8 cellular contexts compared by ENCODE assay signal in genomic region chr14:64444984-64445845, GRCh38. TPM values are rescaled to one million over a fixed set of nuclear protein-coding genes. Genes with fewer than 3 reads are reported as not detected.
DNase-seq lines count a peak whose midpoint lies in the region; ATAC-seq lines count a peak whose summit lies in the region.

No MANE protein-coding gene starts in this region.

- H3K4me3 Mint-ChIP-seq in activated T-helper 2 cell treated with anti-CD3 and anti-CD28 coated beads, Interferon-gamma antibody, Interleukin-2, Interleukin-4, amounts not matched to agents 10 μg/mL and 5 μg/mL and 100 μg/mL, durations not matched to agents 14 hours and 24 hours and 36 hours (ENCODE audit: low read depth) = peak overlapping the region; percentile 14
- H3K4me3 Mint-ChIP-seq in immature natural killer cell = peak overlapping the region; percentile 57 to 76 (median 72)

- no peaks in the 10 kb centered on the region for H3K9me3 Mint-ChIP-seq in activated T-helper 2 cell treated with anti-CD3 and anti-CD28 coated beads, Interferon-gamma antibody, Interleukin-2, Interleukin-4, amounts not matched to agents 10 μg/mL and 5 μg/mL and 100 μg/mL, durations not matched to agents 14 hours and 24 hours and 36 hours
- no peaks in the 10 kb centered on the region for H3K9me3 Mint-ChIP-seq in immature natural killer cell

- intact Hi-C loops in activated T-helper 2 cell treated with anti-CD3 and anti-CD28 coated beads, Interferon-gamma antibody, Interleukin-2, Interleukin-4, amounts not matched to agents 10 μg/mL and 5 μg/mL and 100 μg/mL, durations not matched to agents 14 hours and 24 hours and 36 hours (cut with micrococcal nuclease) = loop anchor here (1.0 kb wide), 2 partner anchors 22 to 57 kb away; partner anchors contain the start of gene MTHFD1

- H3K36me3 Mint-ChIP-seq in activated T-helper 2 cell treated with anti-CD3 and anti-CD28 coated beads, Interferon-gamma antibody, Interleukin-2, Interleukin-4, amounts not matched to agents 10 μg/mL and 5 μg/mL and 100 μg/mL, durations not matched to agents 14 hours and 24 hours and 36 hours (ENCODE audit: low read depth) = peaks cover 71% of the 10 kb centered on the region
- H3K36me3 Mint-ChIP-seq in immature natural killer cell = peaks cover 8 to 22% (median 16%) of the 10 kb centered on the region in 3 donors

- no peaks in the 10 kb centered on the region for H3K27me3 Mint-ChIP-seq in activated T-helper 2 cell treated with anti-CD3 and anti-CD28 coated beads, Interferon-gamma antibody, Interleukin-2, Interleukin-4, amounts not matched to agents 10 μg/mL and 5 μg/mL and 100 μg/mL, durations not matched to agents 14 hours and 24 hours and 36 hours (ENCODE audit: low read depth)
- H3K27me3 Mint-ChIP-seq in immature natural killer cell (ENCODE audit: low read depth in 3 of 3) = peaks cover 6 to 15% (median 8%) of the 10 kb centered on the region in 3 donors

- peak; percentile 91 for ATAC-seq in GM18499 (IDR thresholded peaks at IDR 0.05; ENCODE audit: insufficient read depth, unreplicated experiment)
- ATAC-seq in GM21825 (IDR thresholded peaks at IDR 0.05; ENCODE audit: unreplicated experiment) = peak; percentile 95

- DNase-seq in M059J (ENCODE audit: low read depth) (peak; percentile 84), immature natural killer cell (peak; percentile 77 to 81 (median 78)), nucleus accumbens (lab: John Stamatoyannopoulos, UW) (no peak), foreskin melanocyte (no peak)
- no peak for DNase-seq in activated T-helper 2 cell treated with anti-CD3 and anti-CD28 coated beads, Interferon-gamma antibody, Interleukin-2, Interleukin-4, amounts not matched to agents 10 μg/mL and 5 μg/mL and 100 μg/mL, durations not matched to agents 14 hours and 24 hours and 36 hours (ENCODE audit: low spot score)
- peak; percentile 64 for DNase-seq in stimulated activated CD8-positive, alpha-beta memory T cell treated with anti-CD3 and anti-CD28 coated beads, Interleukin-4, amount 100 ng/mL, for 48 hours

- H3K4me1 Mint-ChIP-seq in activated T-helper 2 cell treated with anti-CD3 and anti-CD28 coated beads, Interferon-gamma antibody, Interleukin-2, Interleukin-4, amounts not matched to agents 10 μg/mL and 5 μg/mL and 100 μg/mL, durations not matched to agents 14 hours and 24 hours and 36 hours (ENCODE audit: low read depth) = peaks cover 29% of the 10 kb centered on the region
- H3K4me1 Mint-ChIP-seq in immature natural killer cell = peaks cover 58 to 60% of the 10 kb centered on the region in 2 donors

- H3K27ac Mint-ChIP-seq in activated T-helper 2 cell treated with anti-CD3 and anti-CD28 coated beads, Interferon-gamma antibody, Interleukin-2, Interleukin-4, amounts not matched to agents 10 μg/mL and 5 μg/mL and 100 μg/mL, durations not matched to agents 14 hours and 24 hours and 36 hours = peak overlapping the region; percentile 81
- H3K27ac Mint-ChIP-seq in immature natural killer cell = peak overlapping the region; percentile 88 to 99 (median 96)

RNA-seq across cellular contexts. Expression of gene AKAP5, which starts 20.1 kb away (rescaled TPM):
- 3.9 and 4.9 TPM in 2 replicates for total RNA-seq in M059J (2014; rRNA removed; shearing (Covaris generic))
- total RNA-seq in activated T-helper 2 cell treated with anti-CD3 and anti-CD28 coated beads, Interferon-gamma antibody, Interleukin-2, Interleukin-4, amounts not matched to agents 10 μg/mL and 5 μg/mL and 100 μg/mL, durations not matched to agents 14 hours and 24 hours and 36 hours = 2.3 and 2.5 TPM in 2 replicates
- 1 to 10 TPM; 1.5 to 5.8 (median 4.2) TPM for polyA plus RNA-seq in immature natural killer cell

RNA-seq across cellular contexts. Expression of gene MTHFD1, which starts 57.1 kb away (rescaled TPM):
- total RNA-seq in M059J (2014; rRNA removed; shearing (Covaris generic)) = 21.5 and 47.2 TPM in 2 replicates
- total RNA-seq in activated T-helper 2 cell treated with anti-CD3 and anti-CD28 coated beads, Interferon-gamma antibody, Interleukin-2, Interleukin-4, amounts not matched to agents 10 μg/mL and 5 μg/mL and 100 μg/mL, durations not matched to agents 14 hours and 24 hours and 36 hours = 291 and 309 TPM in 2 replicates
- polyA plus RNA-seq in immature natural killer cell = 10 to 100 TPM; 28.0 to 49.0 (median 42.7) TPM

RNA-seq across cellular contexts. Expression of gene ZBTB25, which starts 58.4 kb away (rescaled TPM):
- total RNA-seq in M059J (2014; rRNA removed; shearing (Covaris generic)) = 5.5 and 6.3 TPM in 2 replicates
- 24.7 and 24.9 TPM in 2 replicates for total RNA-seq in activated T-helper 2 cell treated with anti-CD3 and anti-CD28 coated beads, Interferon-gamma antibody, Interleukin-2, Interleukin-4, amounts not matched to agents 10 μg/mL and 5 μg/mL and 100 μg/mL, durations not matched to agents 14 hours and 24 hours and 36 hours
- polyA plus RNA-seq in immature natural killer cell = 10 to 100 TPM in 2 of 3 donors, 1 to 10 TPM in 1; 9.9 to 23.1 (median 15.3) TPM

RNA-seq across cellular contexts. Expression of gene ZBTB1, which starts 59.4 kb away (rescaled TPM):
- total RNA-seq in M059J (2014; rRNA removed; shearing (Covaris generic)) = 44.1 and 51.4 TPM in 2 replicates
- total RNA-seq in activated T-helper 2 cell treated with anti-CD3 and anti-CD28 coated beads, Interferon-gamma antibody, Interleukin-2, Interleukin-4, amounts not matched to agents 10 μg/mL and 5 μg/mL and 100 μg/mL, durations not matched to agents 14 hours and 24 hours and 36 hours = 51.1 and 52.8 TPM in 2 replicates
- 100 to 1,000 TPM in 1 of 3 donors, 10 to 100 TPM in 2; 53.5 to 123 (median 70.9) TPM for polyA plus RNA-seq in immature natural killer cell

Comparison
In these comparisons a context has a peak if more than half of its experiments do, and no peak if none do; other contexts are left out.
1. DNase-seq: peak in M059J (single experiment), immature natural killer cell (3 of 3) and stimulated activated CD8-positive, alpha-beta memory T cell treated with anti-CD3 and anti-CD28 coated beads, Interleukin-4, amount 100 ng/mL, for 48 hours (single experiment); none in activated T-helper 2 cell treated with anti-CD3 and anti-CD28 coated beads, Interferon-gamma antibody, Interleukin-2, Interleukin-4, amounts not matched to agents 10 μg/mL and 5 μg/mL and 100 μg/mL, durations not matched to agents 14 hours and 24 hours and 36 hours (single experiment), nucleus accumbens (0 of 56) and foreskin melanocyte (single experiment).